ENCODE assay signal across 9 cellular contexts in genomic region chr3:106566277-106566676, GRCh38.
A peak's percentile ranks its signal among the peaks of the same experiment; 100 is the strongest.
DNase-seq lines count a peak whose midpoint lies in the region; ATAC-seq lines count a peak whose summit lies in the region.
"Had no signal": no experiment of that assay in that cellular context is flagged by ENCODE, and none has a peak within 500 bp of the region (broad histone marks: within the 10 kb centered on the region; RNA-seq: fewer than 3 reads in every experiment).

No MANE protein-coding gene starts in this region.

- DNase-seq in NCI-H748 (lab: John Stamatoyannopoulos, UW; ENCODE audit: unreplicated experiment) (peak; percentile 0), NCI-H748 treated with DMSO at 0.1 percent for 48 hours (lab: John Stamatoyannopoulos, UW) (no peak), KBM-7 (peak; percentile 20), myocyte (ENCODE audit: low read depth) (peak; percentile 15), SK-N-DZ (ENCODE audit: low spot score) (no peak), OCI-M2 (lab: John Stamatoyannopoulos, UW; ENCODE audit: unreplicated experiment) (no peak), NCI-H2196 treated with DMSO at 0.1 percent for 48 hours (lab: John Stamatoyannopoulos, UW; ENCODE audit: unreplicated experiment) (no peak)
- DNase-seq: NCI-H2081 treated with DMSO at 0.1 percent for 48 hours had no signal

- ATAC-seq in GM21786 (IDR thresholded peaks at IDR 0.05; ENCODE audit: unreplicated experiment) = peak; percentile 98

- in situ Hi-C loops in KBM-7 (cut with MboI; ENCODE audit: low pct_unique_long_range_greater_than_20kb, low sequenced_read_pairs) = no loop called here

Comparison
In these comparisons a context has a peak if more than half of its experiments do, and no peak if none do; other contexts are left out.
1. DNase-seq: peak in NCI-H748 (single experiment), KBM-7 (single experiment) and myocyte (single experiment); none in NCI-H748 treated with DMSO at 0.1 percent for 48 hours (single experiment), SK-N-DZ (single experiment), OCI-M2 (single experiment) and NCI-H2196 treated with DMSO at 0.1 percent for 48 hours (single experiment).